In genomic region chr9:136160939-136161610, GRCh38 we compare ENCODE assay signal across 22 cellular contexts. TPM values are rescaled to one million over a fixed set of nuclear protein-coding genes. Genes with fewer than 3 reads are reported as not detected.
A peak's percentile ranks its signal among the peaks of the same experiment; 100 is the strongest.
DNase-seq lines count a peak whose midpoint lies in the region; ATAC-seq, FAIRE-seq and TF ChIP-seq lines count a peak whose summit lies in the region.
"Had no signal": no experiment of that assay in that cellular context is flagged by ENCODE, and none has a peak within 500 bp of the region (broad histone marks: within the 10 kb centered on the region; RNA-seq: fewer than 3 reads in every experiment).

No MANE protein-coding gene starts in this region.

- no peak overlapping the region for H3K4me3 Mint-ChIP-seq in H9
- no peak overlapping the region for H3K4me3 Mint-ChIP-seq in stimulated activated memory B cell treated with anti-CD40 and anti-IgM and Interleukin-4, amounts not matched to agents 10 μg/mL and 1 μg/mL and 100 μg/mL, for 72 hours
- H3K4me3 Mint-ChIP-seq: CD4-positive, alpha-beta memory T cell had no signal

- H3K27me3 ChIP-seq in right atrium auricular region: no peaks in the 10 kb centered on the region
- no peaks in the 10 kb centered on the region for H3K27me3 ChIP-seq in H9 (ENCODE audit: insufficient read depth, low read length)
- no peaks in the 10 kb centered on the region for H3K27me3 ChIP-seq in H1 (replicated peaks in 1 of 4; ENCODE audit: control insufficient read depth in 3 of 4, extremely low read depth in 1 of 4, insufficient read depth in 3 of 4, low read length in 3 of 4)

- H4K8ac ChIP-seq in H9 (replicated peaks; ENCODE audit: insufficient read length, low read depth, low read length): no peak overlapping the region
- H4K8ac ChIP-seq in H1 (ENCODE audit: extremely low read depth, insufficient read depth, low read length): peak overlapping the region; percentile 1; the same call in 1 of the 2 replicates

- WGBS in H9 (ENCODE audit: extremely low coverage, insufficient read length, low lambda C conversion rate): no CpG with 5 or more reads among the region's 11 CpGs
- WGBS in H1 (ENCODE audit: extremely low coverage in 1 of 2, insufficient coverage in 1 of 2, insufficient read length in 1 of 2, insufficient replicate concordance in 2 of 2, low coverage in 1 of 2, low lambda C conversion rate in 2 of 2, missing lambda C conversion rate in 1 of 2), 2 experiments: 89% methylated on average over 10 of the region's 11 CpGs; no CpG with 5 or more reads in 1 of the 2 experiments

- H3K4ac ChIP-seq in H9 (ENCODE audit: low read depth, low read length) (no peak overlapping the region), H1 (replicated peaks; ENCODE audit: insufficient read length, low read depth, low read length) (no peak overlapping the region)

- H3K36me3 Mint-ChIP-seq in H9 (ENCODE audit: insufficient read depth in 1 of 3, low read depth in 3 of 3): peaks cover 0 to 5% (median 0%) of the 10 kb centered on the region in 3 experiments; a peak in 3 of 7 replicates
- H3K36me3 Mint-ChIP-seq in stimulated activated memory B cell treated with anti-CD40 and anti-IgM and Interleukin-4, amounts not matched to agents 10 μg/mL and 1 μg/mL and 100 μg/mL, for 72 hours: peaks cover 5% of the 10 kb centered on the region
- H3K36me3 Mint-ChIP-seq: CD4-positive, alpha-beta memory T cell had no signal

- H3K23me2 ChIP-seq in H9 (ENCODE audit: insufficient read length, low read depth, low read length, poor library complexity, severe bottlenecking) (no peaks in the 10 kb centered on the region), H1 (ENCODE audit: low read depth, low read length) (no peaks in the 10 kb centered on the region)

- H3K79me2 ChIP-seq in H9 (ENCODE audit: insufficient read depth, low read length): no peaks in the 10 kb centered on the region
- no peaks in the 10 kb centered on the region for H3K79me2 ChIP-seq in H1 (ENCODE audit: control insufficient read depth in 1 of 2, insufficient read depth in 2 of 2, low read length in 2 of 2)

- no peak overlapping the region for H4K5ac ChIP-seq in H9 (ENCODE audit: insufficient read length, low read depth, low read length)
- H4K5ac ChIP-seq in H1 (ENCODE audit: insufficient read length, low read depth, low read length): no peak overlapping the region

- intact Hi-C loops in Right ventricle myocardium inferior (cut with DNase I): no loop called here

- H3K18ac ChIP-seq in H9 (ENCODE audit: insufficient read length, low read depth, low read length) (no peak overlapping the region), H1 (ENCODE audit: extremely low read depth, low read length) (no peak overlapping the region)

- H3K27ac ChIP-seq in right atrium auricular region: no peak overlapping the region
- no peak overlapping the region for H3K27ac ChIP-seq in H9 (ENCODE audit: insufficient read length, low read depth, low read length)
- H3K27ac ChIP-seq in H1 (ENCODE audit: low read depth, low read length): no peak overlapping the region

- TF ChIP-seq POLR2A in H1 (IDR thresholded peaks at IDR 0.05; ENCODE audit: control extremely low read depth in 1 of 2, low read depth in 2 of 2, low read length in 2 of 2): no peak

- H3K56ac ChIP-seq in H9 (ENCODE audit: insufficient read length, low read depth, low read length) (no peak overlapping the region), H1 (replicated peaks; ENCODE audit: insufficient read length, low read depth, low read length) (no peak overlapping the region)

- H3K4me3 ChIP-seq in right atrium auricular region (no peak overlapping the region), H1 (ENCODE audit: extremely low read depth in 1 of 4, insufficient read depth in 2 of 4, low read depth in 3 of 4, low read length in 4 of 4) (no peak overlapping the region)
- H3K4me3 ChIP-seq: HAP-1 had no signal

- peak overlapping the region; percentile 60; the same call in 1 of the 2 replicates for H3K14ac ChIP-seq in H9 (ENCODE audit: insufficient read depth, low read length)
- H3K14ac ChIP-seq in H1 (ENCODE audit: insufficient read length): no peak overlapping the region

- no peak overlapping the region for H3K23ac ChIP-seq in H9 (ENCODE audit: insufficient read length, low read depth, low read length)
- H3K23ac ChIP-seq in H1 (ENCODE audit: insufficient read length): no peak overlapping the region

- no peak overlapping the region for H2BK20ac ChIP-seq in H9 (ENCODE audit: low read depth, low read length, poor library complexity, severe bottlenecking)
- H2BK20ac ChIP-seq in H1 (ENCODE audit: low read length): no peak overlapping the region

- H2BK12ac ChIP-seq in H9 (ENCODE audit: insufficient read length, low read depth, low read length) (no peak overlapping the region), H1 (ENCODE audit: low read depth, low read length) (peak overlapping the region; percentile 60; the same call in 1 of the 2 replicates)

- no peak overlapping the region for H3K27ac Mint-ChIP-seq in H9
- no peak overlapping the region for H3K27ac Mint-ChIP-seq in stimulated activated memory B cell treated with anti-CD40 and anti-IgM and Interleukin-4, amounts not matched to agents 10 μg/mL and 1 μg/mL and 100 μg/mL, for 72 hours
- H3K27ac Mint-ChIP-seq: CD4-positive, alpha-beta memory T cell had no signal

- no peak for TF ChIP-seq EP300 in H1 (IDR thresholded peaks at IDR 0.05; ENCODE audit: borderline replicate concordance in 1 of 2, low read depth in 2 of 2, low read length in 2 of 2)

- H2BK15ac ChIP-seq in H9 (ENCODE audit: low read depth, low read length) (no peak overlapping the region; the same call in 1 of the 2 replicates), H1 (ENCODE audit: low read length) (0 out of 2 replicates have a peak overlapping the region, but pooled peaks have one; percentile 21)

- H2BK5ac ChIP-seq in H9 (ENCODE audit: insufficient read length, low read length) (no peak overlapping the region), H1 (ENCODE audit: low read depth, low read length) (no peak overlapping the region)

- H3K9ac ChIP-seq in H9 (ENCODE audit: extremely low read depth, insufficient read length, low read length) (no peak overlapping the region), H1 (replicated peaks in 1 of 4; ENCODE audit: extremely low read depth in 1 of 4, low read depth in 3 of 4, low read length in 3 of 4) (no peak overlapping the region; a peak in 1 of 7 replicates)

- H2AFZ ChIP-seq in H9 (ENCODE audit: low read length): no peak overlapping the region
- H2AFZ ChIP-seq in H1 (ENCODE audit: low read length): no peak overlapping the region

- POLR2A ChIA-PET in H1 (lab: Charles Lee; ENCODE audit: partially characterized antibody): interaction anchor here (0.6 kb wide), 1 partner anchor 708 kb away, joined by 3 read pairs; no protein-coding TSS in a partner anchor

- ATAC-seq in Right ventricle myocardium inferior: no peak
- peak; percentile 15 for ATAC-seq in stimulated activated memory B cell treated with anti-CD40 and anti-IgM and Interleukin-4, amounts not matched to agents 10 μg/mL and 1 μg/mL and 100 μg/mL, for 72 hours
- ATAC-seq in HG02623 (IDR thresholded peaks at IDR 0.05; ENCODE audit: unreplicated experiment): no peak

- CTCF ChIA-PET in H1 (lab: Charles Lee; ENCODE audit: partially characterized antibody): interaction anchor here (1.2 to 3.4 kb wide), 4 partner anchors 8 to 22 kb away, joined by 4 to 13 read pairs (median 8); no protein-coding TSS in a partner anchor

- H3T11ph ChIP-seq in H9 (ENCODE audit: low read length): no peak overlapping the region

- H2BK120ac ChIP-seq in H9 (ENCODE audit: low read depth, low read length, poor library complexity, severe bottlenecking) (no peak overlapping the region), H1 (replicated peaks; ENCODE audit: low read depth, low read length) (no peak overlapping the region)

- H3K79me1 ChIP-seq in H9 (ENCODE audit: insufficient read depth, low read depth, low read length, poor library complexity, severe bottlenecking) (no peaks in the 10 kb centered on the region), H1 (ENCODE audit: low read depth, low read length) (no peaks in the 10 kb centered on the region)

- TF ChIP-seq CTCF in right atrium auricular region (IDR thresholded peaks at IDR 0.05) (no peak), H9 (conservative IDR thresholded peaks at IDR 0.05) (no peak), H1 (IDR thresholded peaks at IDR 0.05; ENCODE audit: control extremely low read depth in 1 of 3, insufficient read depth in 1 of 3, low read depth in 1 of 3, low read length in 3 of 3) (no peak)

- no peaks in the 10 kb centered on the region; the same call in 1 of the 2 replicates for H3K27me3 Mint-ChIP-seq in H9 (ENCODE audit: low read depth)
- H3K27me3 Mint-ChIP-seq in stimulated activated memory B cell treated with anti-CD40 and anti-IgM and Interleukin-4, amounts not matched to agents 10 μg/mL and 1 μg/mL and 100 μg/mL, for 72 hours: peaks cover 49% of the 10 kb centered on the region

- H3K4me1 Mint-ChIP-seq in H9: peaks cover 7 to 14% of the 10 kb centered on the region in 2 experiments; a peak in 3 of 4 replicates
- H3K4me1 Mint-ChIP-seq in stimulated activated memory B cell treated with anti-CD40 and anti-IgM and Interleukin-4, amounts not matched to agents 10 μg/mL and 1 μg/mL and 100 μg/mL, for 72 hours: no peaks in the 10 kb centered on the region
- H3K4me1 Mint-ChIP-seq: CD4-positive, alpha-beta memory T cell had no signal

- no peak for FAIRE-seq in H1 (lab: Jason Lieb, UNC)
- FAIRE-seq: A204.1, GM12892, GM18507 had no signal

- DNase-seq in Right ventricle myocardium inferior (ENCODE audit: missing footprints): peak; percentile 67
- no peak for DNase-seq in right atrium auricular region (ENCODE audit: low spot score)
- DNase-seq in H9: no peak
- peak in 1 of 2 experiments; percentile 40 for DNase-seq in H1 (ENCODE audit: low read depth in 1 of 2, low spot score in 2 of 2)
- DNase-seq in activated CD8-positive, alpha-beta memory T cell treated with anti-CD3 and anti-CD28 coated beads, Interleukin-2, amount 50 U/mL, for 48 hours: no peak
- no peak for DNase-seq in stimulated activated CD4-positive, alpha-beta T cell treated with anti-CD3 and anti-CD28 coated beads, Interleukin-15, amount 100 ng/mL, for 24 hours
- DNase-seq: Calu3; CD4-positive, alpha-beta memory T cell; MM.1S; NCI-H1092; NCI-H2227 treated with DMSO at 0.1 percent for 48 hours; NCI-H524 treated with DMSO at 0.1 percent for 48 hours; SIG-M5 had no signal

- peaks cover 7 to 13% of the 10 kb centered on the region in 2 experiments for H3K9me3 Mint-ChIP-seq in H9
- H3K9me3 Mint-ChIP-seq in stimulated activated memory B cell treated with anti-CD40 and anti-IgM and Interleukin-4, amounts not matched to agents 10 μg/mL and 1 μg/mL and 100 μg/mL, for 72 hours: peaks cover 6% of the 10 kb centered on the region

- H3K36me3 ChIP-seq in right atrium auricular region (no peaks in the 10 kb centered on the region), H1 (ENCODE audit: control insufficient read depth in 2 of 4, insufficient read depth in 4 of 4, low read length in 3 of 4) (no peaks in the 10 kb centered on the region)
- H3K36me3 ChIP-seq: HAP-1 had no signal

- no peak overlapping the region for H2AK5ac ChIP-seq in H9 (ENCODE audit: insufficient read length, low read length)
- peak overlapping the region; percentile 54; the same call in 1 of the 2 replicates for H2AK5ac ChIP-seq in H1 (ENCODE audit: low read depth, low read length)

- H3K9me3 ChIP-seq in right atrium auricular region: peaks cover 0 to 8% of the 10 kb centered on the region in 2 donors
- H3K9me3 ChIP-seq in H9 (ENCODE audit: control insufficient read depth, low read depth, low read length): no peaks in the 10 kb centered on the region
- no peaks in the 10 kb centered on the region for H3K9me3 ChIP-seq in H1 (ENCODE audit: insufficient read depth in 2 of 2, low read depth in 1 of 2, low read length in 1 of 2)

- no peaks in the 10 kb centered on the region for H3K4me1 ChIP-seq in right atrium auricular region
- no peaks in the 10 kb centered on the region for H3K4me1 ChIP-seq in H9 (ENCODE audit: insufficient read depth, low read length)
- H3K4me1 ChIP-seq in H1 (replicated peaks in 1 of 4; ENCODE audit: control insufficient read depth in 3 of 4, insufficient read depth in 4 of 4, low read length in 3 of 4): peaks cover 0 to 9% (median 4%) of the 10 kb centered on the region in 4 experiments; a peak in 2 of 7 replicates
- H3K4me1 ChIP-seq: HAP-1 had no signal

- TF ChIP-seq RAD21 in H1 (IDR thresholded peaks at IDR 0.05 in 1 of 2, conservative IDR thresholded peaks at IDR 0.05 in 1 of 2; ENCODE audit: low read depth in 2 of 2, low read length in 2 of 2): no peak

- H3K4me2 ChIP-seq in H9 (ENCODE audit: insufficient read depth, insufficient read length, low read length): no peak overlapping the region
- no peak overlapping the region for H3K4me2 ChIP-seq in H1 (ENCODE audit: insufficient read depth in 1 of 2, low read depth in 2 of 2, low read length in 2 of 2)

- no peaks in the 10 kb centered on the region for H4K20me1 ChIP-seq in H9 (ENCODE audit: control insufficient read depth, insufficient read depth, insufficient read length)
- no peaks in the 10 kb centered on the region for H4K20me1 ChIP-seq in H1 (replicated peaks in 1 of 2; ENCODE audit: control insufficient read depth in 1 of 2, insufficient read depth in 2 of 2, low read length in 2 of 2)

- H4K91ac ChIP-seq in H9 (ENCODE audit: insufficient read length, low read depth, low read length) (no peak overlapping the region), H1 (replicated peaks; ENCODE audit: insufficient read length, low read length) (no peak overlapping the region)

RNA-seq across cellular contexts. Expression of gene TMEM250, which starts 42.4 kb away (rescaled TPM):
- total RNA-seq in Right ventricle myocardium inferior: 18.7 TPM
- total RNA-seq in right atrium auricular region: 10 to 100 TPM; 20.3 to 29.3 TPM
- 48.1 and 48.3 TPM in 2 replicates for total RNA-seq in H9 (2021)
- 34.9 and 35.3 TPM in 2 replicates for total RNA-seq in H1 (2021; fragmentation: NEBNext Ultra II Directional; extraction: Animal tissue kit (Norgen Biotek cat#: 25700))
- polyA plus RNA-seq in H1 (2011; rRNA removed): 22.3 and 36.1 TPM in 2 replicates
- polyA plus RNA-seq in H1 (2011; cell fraction: cytosol; rRNA removed): 29.7 TPM
- 51.9 TPM for polyA plus RNA-seq in H1 (2011; cell fraction: nucleus; rRNA removed)
- polyA plus RNA-seq in H1 (2012, experiment 1 of 2): 27.3 to 39.7 TPM (median 36.4 TPM) in 4 replicates
- 42.5 TPM for polyA plus RNA-seq in H1 (2012, experiment 2 of 2)
- polyA plus RNA-seq in H1 (2013, experiment 1 of 2): 22.7 TPM
- 22.4 TPM for polyA plus RNA-seq in H1 (2013, experiment 2 of 2)
- 16.0 TPM in 2 replicates for polyA minus RNA-seq in H1 (2011; rRNA and poly(A)+ RNA removed)
- polyA minus RNA-seq in H1 (2011; cell fraction: cytosol; rRNA and poly(A)+ RNA removed): 31.0 TPM
- 33.8 TPM for polyA minus RNA-seq in H1 (2011; cell fraction: nucleus; rRNA and poly(A)+ RNA removed)

RNA-seq across cellular contexts. Expression of gene LHX3, which starts 43.9 kb away (rescaled TPM):
- total RNA-seq in Right ventricle myocardium inferior (not detected), right atrium auricular region (under 1 TPM in 1 of 2 donors, not detected in 1; 0.16 TPM), H9 (2021) (not detected in 2 replicates)
- not detected in 2 replicates for total RNA-seq in H1 (2021; fragmentation: NEBNext Ultra II Directional; extraction: Animal tissue kit (Norgen Biotek cat#: 25700))
- 0.02 and 0.03 TPM in 2 replicates for polyA plus RNA-seq in H1 (2011; rRNA removed)
- not detected for polyA plus RNA-seq in H1 (2011; cell fraction: cytosol; rRNA removed)
- 0.20 TPM for polyA plus RNA-seq in H1 (2011; cell fraction: nucleus; rRNA removed)
- polyA plus RNA-seq in H1 (2012, experiment 1 of 2): not detected in 4 replicates
- polyA plus RNA-seq in H1 (2012, experiment 2 of 2): not detected
- not detected for polyA plus RNA-seq in H1 (2013, experiment 1 of 2)
- polyA plus RNA-seq in H1 (2013, experiment 2 of 2): 0.02 TPM
- polyA minus RNA-seq in H1 (2011; rRNA and poly(A)+ RNA removed): not detected in 2 replicates
- polyA minus RNA-seq in H1 (2011; cell fraction: cytosol; rRNA and poly(A)+ RNA removed): not detected
- 0.30 TPM for polyA minus RNA-seq in H1 (2011; cell fraction: nucleus; rRNA and poly(A)+ RNA removed)
- total RNA-seq: Calu3; CD4-positive, alpha-beta memory T cell; LHCN-M2; RPMI7951 had no signal
- polyA plus RNA-seq: BJ; CD4-positive, alpha-beta memory T cell had no signal
